Comparison of ENCODE assay signal across 17 cellular contexts in genomic region chr9:15246688-15247087, GRCh38.
DNase-seq lines count a peak whose midpoint lies in the region; ATAC-seq, FAIRE-seq and TF ChIP-seq lines count a peak whose summit lies in the region.
"Had no signal": no experiment of that assay in that cellular context is flagged by ENCODE, and none has a peak within 500 bp of the region (broad histone marks: within the 10 kb centered on the region; RNA-seq: fewer than 3 reads in every experiment).

No MANE protein-coding gene starts in this region.

- H2AFZ ChIP-seq in HepG2 (ENCODE audit: low read length) (no peak overlapping the region), PC-9 (no peak overlapping the region)

- no peak for TF ChIP-seq POLR2A in HepG2 (IDR thresholded peaks at IDR 0.05; ENCODE audit: insufficient read depth in 1 of 2, low read depth in 2 of 2, low read length in 2 of 2)
- no peak for TF ChIP-seq POLR2A in right lobe of liver (IDR thresholded peaks at IDR 0.05)
- TF ChIP-seq POLR2A in erythroblast (IDR thresholded peaks at IDR 0.05; ENCODE audit: low read length) = no peak
- TF ChIP-seq POLR2A in esophagus squamous epithelium (IDR thresholded peaks at IDR 0.05) = no peak

- no peak overlapping the region for H3K9ac ChIP-seq in HepG2 (ENCODE audit: insufficient read depth, low read depth, low read length)

- H3K79me2 ChIP-seq in HepG2 (ENCODE audit: insufficient read depth, low read length) (peaks cover 6% of the 10 kb centered on the region), PC-9 (ENCODE audit: low read depth) (no peaks in the 10 kb centered on the region)

- POLR2A ChIA-PET in HepG2 (lab: Yijun Ruan, JAX) (no interaction called here), PC-9 (lab: Charles Lee; ENCODE audit: unreplicated experiment) (interaction anchor here (0.7 kb wide), 1 partner anchor 150 kb away, joined by 3 read pairs; no protein-coding TSS in a partner anchor)

- H3K36me3 ChIP-seq in HepG2 (replicated peaks in 1 of 2; ENCODE audit: control insufficient read depth in 1 of 2, insufficient read depth in 2 of 2, low read length in 2 of 2) (no peaks in the 10 kb centered on the region; a peak in 1 of 5 replicates), right lobe of liver (no peaks in the 10 kb centered on the region), PC-9 (ENCODE audit: low read depth) (no peaks in the 10 kb centered on the region), esophagus squamous epithelium (no peaks in the 10 kb centered on the region)
- H3K36me3 ChIP-seq: neutrophil, spleen had no signal

- H4K20me1 ChIP-seq in HepG2 (ENCODE audit: insufficient read depth, low read length) (no peaks in the 10 kb centered on the region), PC-9 (ENCODE audit: insufficient read depth) (no peaks in the 10 kb centered on the region)

- no peaks in the 10 kb centered on the region for H3F3A ChIP-seq in PC-9 (ENCODE audit: insufficient read depth, low read depth)

- H3K27me3 ChIP-seq in HepG2 (ENCODE audit: control insufficient read depth in 1 of 2, insufficient read depth in 2 of 2, low read length in 2 of 2) (no peaks in the 10 kb centered on the region), right lobe of liver (no peaks in the 10 kb centered on the region), PC-9 (ENCODE audit: insufficient read depth, low read depth) (no peaks in the 10 kb centered on the region), esophagus squamous epithelium (no peaks in the 10 kb centered on the region)
- H3K27me3 ChIP-seq: neutrophil, spleen had no signal

- intact Hi-C loops in HepG2 (cut with micrococcal nuclease; ENCODE audit: unreplicated experiment) (no loop called here), right lobe of liver (cut with DNase I) (no loop called here), PC-9 (cut with micrococcal nuclease; ENCODE audit: unreplicated experiment) (no loop called here), esophagus squamous epithelium (cut with DNase I) (no loop called here)

- TF ChIP-seq EP300 in HepG2 (IDR thresholded peaks at IDR 0.05; ENCODE audit: low read depth in 2 of 2, low read length in 2 of 2) = no peak
- no peak for TF ChIP-seq EP300 in HepG2 (CRISPR knock-in tag; IDR thresholded peaks at IDR 0.05; ENCODE audit: borderline replicate concordance)

- BruUV-seq in HepG2 (replicated peaks; lab: Mats Ljungman, UMichigan) (no TSS peak), PC-9 (replicated peaks; lab: Mats Ljungman, UMichigan) (no TSS peak)

- CTCF ChIA-PET in HepG2 (lab: Yijun Ruan, JAX; ENCODE audit: low intra/inter-chr PET ratio, low total read pairs) = no interaction called here
- CTCF ChIA-PET in PC-9 (lab: Charles Lee) = interaction anchor here (0.6 kb wide), 1 partner anchor 1972 kb away, joined by 3 read pairs; no protein-coding TSS in a partner anchor

- TF ChIP-seq CTCF in HepG2 (CRISPR knock-in tag; IDR thresholded peaks at IDR 0.05) = no peak
- TF ChIP-seq CTCF in right lobe of liver (IDR thresholded peaks at IDR 0.05) = no peak
- no peak for TF ChIP-seq CTCF in PC-9 (conservative IDR thresholded peaks at IDR 0.05)
- no peak for TF ChIP-seq CTCF in epithelial cell of esophagus (IDR thresholded peaks at IDR 0.05; ENCODE audit: insufficient read depth, low read depth, low read length, missing control alignments)
- no peak for TF ChIP-seq CTCF in esophagus squamous epithelium (IDR thresholded peaks at IDR 0.05)

- TF ChIP-seq RAD21 in HepG2 (CRISPR knock-in tag; IDR thresholded peaks at IDR 0.05) = no peak

- no peaks in the 10 kb centered on the region for H3K9me2 ChIP-seq in PC-9 (ENCODE audit: insufficient read depth)

- peaks cover 25% of the 10 kb centered on the region for H3K4me1 ChIP-seq in HepG2 (ENCODE audit: insufficient read depth, low read length)
- no peaks in the 10 kb centered on the region for H3K4me1 ChIP-seq in right lobe of liver
- peaks cover 8% of the 10 kb centered on the region; the same call in 1 of the 2 replicates for H3K4me1 ChIP-seq in PC-9 (replicated peaks; ENCODE audit: insufficient read depth)
- peaks cover 0 to 22% (median 12%) of the 10 kb centered on the region in 3 donors for H3K4me1 ChIP-seq in esophagus squamous epithelium

- in situ Hi-C loops in HepG2 (cut with HindIII; ENCODE audit: extremely low pct_ligation_motif_present, low pct_unique_long_range_greater_than_20kb) = no loop called here

- DNase-seq in HepG2 (ENCODE audit: low spot score) (no peak), right lobe of liver (no peak), PC-9 (peak; percentile 3 to 35), epithelial cell of esophagus (ENCODE audit: low read depth) (peak; percentile 84), stromal cell of bone marrow (ENCODE audit: low read depth) (peak; percentile 29), erythroblast (lab: John Stamatoyannopoulos, UW) (no peak), esophagus squamous epithelium (lab: John Stamatoyannopoulos, UW) (no peak), activated gamma-delta T cell treated with Interleukin-2 at 50 U/mL for 16 hours (no peak)
- DNase-seq: activated CD4-positive, CD25-positive, alpha-beta regulatory T cell treated with anti-CD3 and anti-CD28 coated beads, Interleukin-2, amount 50 U/mL, for 72 hours; activated T-cell treated with anti-CD3 and anti-CD28 coated beads, Interleukin-2, amount 50 U/mL, for 24 hours; aorta; effector memory CD4-positive, alpha-beta T cell; KG1; NCI-H1436 treated with DMSO at 0.1 percent for 48 hours; spleen had no signal

- H3K9me3 ChIP-seq in HepG2 (ENCODE audit: low read length) (no peaks in the 10 kb centered on the region), right lobe of liver (no peaks in the 10 kb centered on the region), PC-9 (ENCODE audit: insufficient read depth, low read depth) (no peaks in the 10 kb centered on the region), esophagus squamous epithelium (no peaks in the 10 kb centered on the region)
- H3K9me3 ChIP-seq: neutrophil, spleen had no signal

- H3K4me3 ChIP-seq in HepG2 (replicated peaks in 1 of 3; ENCODE audit: insufficient read depth in 1 of 3, low read depth in 2 of 3, low read length in 3 of 3) (no peak overlapping the region), right lobe of liver (no peak overlapping the region), PC-9 (no peak overlapping the region), epithelial cell of esophagus (ENCODE audit: low read length) (no peak overlapping the region), esophagus squamous epithelium (no peak overlapping the region)
- H3K4me3 ChIP-seq: spleen had no signal

- no peak for FAIRE-seq in HepG2 (lab: Jason Lieb, UNC)
- FAIRE-seq: H1 had no signal

- H3K4me2 ChIP-seq in HepG2 (ENCODE audit: low read depth, low read length) = no peak overlapping the region
- no peak overlapping the region for H3K4me2 ChIP-seq in PC-9

- no peak overlapping the region for H3K27ac ChIP-seq in HepG2 (ENCODE audit: extremely low read length, insufficient read depth, low read length)
- H3K27ac ChIP-seq in right lobe of liver = no peak overlapping the region
- no peak overlapping the region for H3K27ac ChIP-seq in PC-9
- H3K27ac ChIP-seq in esophagus squamous epithelium = no peak overlapping the region
- H3K27ac ChIP-seq: neutrophil, spleen had no signal

- ATAC-seq in HepG2 = no peak
- ATAC-seq in right lobe of liver = no peak

TF ChIP-seq in HepG2, 621 proteins besides CTCF, POLR2A, EP300 and RAD21:
- no peak for TF ChIP-seq MBD4 (IDR thresholded peaks at IDR 0.05; ENCODE audit: borderline replicate concordance, low read length)
- TF ChIP-seq KLF11 (CRISPR knock-in tag; IDR thresholded peaks at IDR 0.05) = no peak
- TF ChIP-seq ZNF33A (CRISPR knock-in tag; IDR thresholded peaks at IDR 0.05; ENCODE audit: borderline replicate concordance) = no peak
- TF ChIP-seq ZNF737 (CRISPR knock-in tag; IDR thresholded peaks at IDR 0.05; ENCODE audit: borderline replicate concordance) = no peak
- TF ChIP-seq FOSL2 (CRISPR knock-in tag; IDR thresholded peaks at IDR 0.05) = peak; percentile 51
- TF ChIP-seq ZNF414 (CRISPR knock-in tag; IDR thresholded peaks at IDR 0.05) = no peak
- TF ChIP-seq TAF1 (CRISPR knock-in tag; IDR thresholded peaks at IDR 0.05) = no peak
- TF ChIP-seq PAWR (CRISPR knock-in tag; IDR thresholded peaks at IDR 0.05; ENCODE audit: borderline replicate concordance) = no peak

Comparison
In these comparisons a context has a peak if more than half of its experiments do, and no peak if none do; other contexts are left out.
1. DNase-seq: peak in PC-9 (2 of 2), epithelial cell of esophagus (single experiment) and stromal cell of bone marrow (single experiment); none in HepG2 (single experiment), right lobe of liver (0 of 3), erythroblast (0 of 2), esophagus squamous epithelium (single experiment) and activated gamma-delta T cell treated with Interleukin-2 at 50 U/mL for 16 hours (single experiment).